In the genomic region with DNA sequence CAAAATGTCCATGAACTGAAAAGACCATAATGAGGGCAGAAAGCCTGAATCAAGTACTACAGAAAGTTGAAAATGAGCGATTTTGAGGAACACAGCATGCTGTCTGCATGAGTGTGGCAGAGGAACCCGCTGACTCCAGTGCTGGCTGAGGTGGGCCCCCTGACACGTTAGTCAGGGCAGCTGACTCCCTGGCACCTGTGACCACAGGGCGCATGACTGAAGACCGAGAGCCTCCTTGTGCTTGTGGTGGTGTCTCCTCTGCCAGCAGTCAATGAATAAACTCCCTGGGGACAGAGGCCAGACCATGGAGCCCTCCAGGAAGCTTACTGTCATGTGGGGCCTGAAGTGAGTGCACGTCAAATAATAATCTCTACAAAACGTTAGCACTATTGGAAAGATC, we compare ENCODE assay signal across 1 cellular context.
TF ChIP-seq lines count a peak whose summit lies in the region.

No MANE protein-coding gene starts in this region.

TF ChIP-seq in GM23338, 12 proteins besides CTCF, POLR2A, EP300 and RAD21 (continued from another document):
- TF ChIP-seq, protein P1, sequence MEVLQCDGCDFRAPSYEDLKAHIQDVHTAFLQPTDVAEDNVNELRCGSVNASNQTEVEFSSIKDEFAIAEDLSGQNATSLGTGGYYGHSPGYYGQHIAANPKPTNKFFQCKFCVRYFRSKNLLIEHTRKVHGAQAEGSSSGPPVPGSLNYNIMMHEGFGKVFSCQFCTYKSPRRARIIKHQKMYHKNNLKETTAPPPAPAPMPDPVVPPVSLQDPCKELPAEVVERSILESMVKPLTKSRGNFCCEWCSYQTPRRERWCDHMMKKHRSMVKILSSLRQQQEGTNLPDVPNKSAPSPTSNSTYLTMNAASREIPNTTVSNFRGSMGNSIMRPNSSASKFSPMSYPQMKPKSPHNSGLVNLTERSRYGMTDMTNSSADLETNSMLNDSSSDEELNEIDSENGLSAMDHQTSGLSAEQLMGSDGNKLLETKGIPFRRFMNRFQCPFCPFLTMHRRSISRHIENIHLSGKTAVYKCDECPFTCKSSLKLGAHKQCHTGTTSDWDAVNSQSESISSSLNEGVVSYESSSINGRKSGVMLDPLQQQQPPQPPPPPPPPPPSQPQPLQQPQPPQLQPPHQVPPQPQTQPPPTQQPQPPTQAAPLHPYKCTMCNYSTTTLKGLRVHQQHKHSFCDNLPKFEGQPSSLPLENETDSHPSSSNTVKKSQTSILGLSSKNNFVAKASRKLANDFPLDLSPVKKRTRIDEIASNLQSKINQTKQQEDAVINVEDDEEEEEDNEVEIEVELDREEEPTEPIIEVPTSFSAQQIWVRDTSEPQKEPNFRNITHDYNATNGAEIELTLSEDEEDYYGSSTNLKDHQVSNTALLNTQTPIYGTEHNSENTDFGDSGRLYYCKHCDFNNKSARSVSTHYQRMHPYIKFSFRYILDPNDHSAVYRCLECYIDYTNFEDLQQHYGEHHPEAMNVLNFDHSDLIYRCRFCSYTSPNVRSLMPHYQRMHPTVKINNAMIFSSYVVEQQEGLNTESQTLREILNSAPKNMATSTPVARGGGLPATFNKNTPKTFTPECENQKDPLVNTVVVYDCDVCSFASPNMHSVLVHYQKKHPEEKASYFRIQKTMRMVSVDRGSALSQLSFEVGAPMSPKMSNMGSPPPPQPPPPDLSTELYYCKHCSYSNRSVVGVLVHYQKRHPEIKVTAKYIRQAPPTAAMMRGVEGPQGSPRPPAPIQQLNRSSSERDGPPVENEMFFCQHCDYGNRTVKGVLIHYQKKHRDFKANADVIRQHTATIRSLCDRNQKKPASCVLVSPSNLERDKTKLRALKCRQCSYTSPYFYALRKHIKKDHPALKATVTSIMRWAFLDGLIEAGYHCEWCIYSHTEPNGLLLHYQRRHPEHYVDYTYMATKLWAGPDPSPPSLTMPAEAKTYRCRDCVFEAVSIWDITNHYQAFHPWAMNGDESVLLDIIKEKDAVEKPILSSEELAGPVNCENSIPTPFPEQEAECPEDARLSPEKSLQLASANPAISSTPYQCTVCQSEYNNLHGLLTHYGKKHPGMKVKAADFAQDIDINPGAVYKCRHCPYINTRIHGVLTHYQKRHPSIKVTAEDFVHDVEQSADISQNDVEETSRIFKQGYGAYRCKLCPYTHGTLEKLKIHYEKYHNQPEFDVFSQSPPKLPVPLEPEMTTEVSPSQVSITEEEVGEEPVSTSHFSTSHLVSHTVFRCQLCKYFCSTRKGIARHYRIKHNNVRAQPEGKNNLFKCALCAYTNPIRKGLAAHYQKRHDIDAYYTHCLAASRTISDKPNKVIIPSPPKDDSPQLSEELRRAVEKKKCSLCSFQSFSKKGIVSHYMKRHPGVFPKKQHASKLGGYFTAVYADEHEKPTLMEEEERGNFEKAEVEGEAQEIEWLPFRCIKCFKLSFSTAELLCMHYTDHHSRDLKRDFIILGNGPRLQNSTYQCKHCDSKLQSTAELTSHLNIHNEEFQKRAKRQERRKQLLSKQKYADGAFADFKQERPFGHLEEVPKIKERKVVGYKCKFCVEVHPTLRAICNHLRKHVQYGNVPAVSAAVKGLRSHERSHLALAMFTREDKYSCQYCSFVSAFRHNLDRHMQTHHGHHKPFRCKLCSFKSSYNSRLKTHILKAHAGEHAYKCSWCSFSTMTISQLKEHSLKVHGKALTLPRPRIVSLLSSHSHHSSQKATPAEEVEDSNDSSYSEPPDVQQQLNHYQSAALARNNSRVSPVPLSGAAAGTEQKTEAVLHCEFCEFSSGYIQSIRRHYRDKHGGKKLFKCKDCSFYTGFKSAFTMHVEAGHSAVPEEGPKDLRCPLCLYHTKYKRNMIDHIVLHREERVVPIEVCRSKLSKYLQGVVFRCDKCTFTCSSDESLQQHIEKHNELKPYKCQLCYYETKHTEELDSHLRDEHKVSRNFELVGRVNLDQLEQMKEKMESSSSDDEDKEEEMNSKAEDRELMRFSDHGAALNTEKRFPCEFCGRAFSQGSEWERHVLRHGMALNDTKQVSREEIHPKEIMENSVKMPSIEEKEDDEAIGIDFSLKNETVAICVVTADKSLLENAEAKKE (CRISPR knock-in tag; IDR thresholded peaks at IDR 0.05): no peak
- TF ChIP-seq ZNF114 (CRISPR knock-in tag; IDR thresholded peaks at IDR 0.05) (no peak), CREB1 (CRISPR knock-in tag; IDR thresholded peaks at IDR 0.05; ENCODE audit: low read depth) (no peak), EZH2phosphoT487 (IDR thresholded peaks at IDR 0.05; ENCODE audit: unreplicated experiment) (no peak), NANOG (IDR thresholded peaks at IDR 0.05; ENCODE audit: borderline replicate concordance) (no peak), POLR2AphosphoS5 (IDR thresholded peaks at IDR 0.05; ENCODE audit: low read depth) (no peak)
- TF ChIP-seq, protein P2, sequence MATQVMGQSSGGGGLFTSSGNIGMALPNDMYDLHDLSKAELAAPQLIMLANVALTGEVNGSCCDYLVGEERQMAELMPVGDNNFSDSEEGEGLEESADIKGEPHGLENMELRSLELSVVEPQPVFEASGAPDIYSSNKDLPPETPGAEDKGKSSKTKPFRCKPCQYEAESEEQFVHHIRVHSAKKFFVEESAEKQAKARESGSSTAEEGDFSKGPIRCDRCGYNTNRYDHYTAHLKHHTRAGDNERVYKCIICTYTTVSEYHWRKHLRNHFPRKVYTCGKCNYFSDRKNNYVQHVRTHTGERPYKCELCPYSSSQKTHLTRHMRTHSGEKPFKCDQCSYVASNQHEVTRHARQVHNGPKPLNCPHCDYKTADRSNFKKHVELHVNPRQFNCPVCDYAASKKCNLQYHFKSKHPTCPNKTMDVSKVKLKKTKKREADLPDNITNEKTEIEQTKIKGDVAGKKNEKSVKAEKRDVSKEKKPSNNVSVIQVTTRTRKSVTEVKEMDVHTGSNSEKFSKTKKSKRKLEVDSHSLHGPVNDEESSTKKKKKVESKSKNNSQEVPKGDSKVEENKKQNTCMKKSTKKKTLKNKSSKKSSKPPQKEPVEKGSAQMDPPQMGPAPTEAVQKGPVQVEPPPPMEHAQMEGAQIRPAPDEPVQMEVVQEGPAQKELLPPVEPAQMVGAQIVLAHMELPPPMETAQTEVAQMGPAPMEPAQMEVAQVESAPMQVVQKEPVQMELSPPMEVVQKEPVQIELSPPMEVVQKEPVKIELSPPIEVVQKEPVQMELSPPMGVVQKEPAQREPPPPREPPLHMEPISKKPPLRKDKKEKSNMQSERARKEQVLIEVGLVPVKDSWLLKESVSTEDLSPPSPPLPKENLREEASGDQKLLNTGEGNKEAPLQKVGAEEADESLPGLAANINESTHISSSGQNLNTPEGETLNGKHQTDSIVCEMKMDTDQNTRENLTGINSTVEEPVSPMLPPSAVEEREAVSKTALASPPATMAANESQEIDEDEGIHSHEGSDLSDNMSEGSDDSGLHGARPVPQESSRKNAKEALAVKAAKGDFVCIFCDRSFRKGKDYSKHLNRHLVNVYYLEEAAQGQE (IDR thresholded peaks at IDR 0.05; ENCODE audit: unreplicated experiment): no peak
